Comparison of ENCODE assay signal across 1 cellular context in the genomic region with DNA sequence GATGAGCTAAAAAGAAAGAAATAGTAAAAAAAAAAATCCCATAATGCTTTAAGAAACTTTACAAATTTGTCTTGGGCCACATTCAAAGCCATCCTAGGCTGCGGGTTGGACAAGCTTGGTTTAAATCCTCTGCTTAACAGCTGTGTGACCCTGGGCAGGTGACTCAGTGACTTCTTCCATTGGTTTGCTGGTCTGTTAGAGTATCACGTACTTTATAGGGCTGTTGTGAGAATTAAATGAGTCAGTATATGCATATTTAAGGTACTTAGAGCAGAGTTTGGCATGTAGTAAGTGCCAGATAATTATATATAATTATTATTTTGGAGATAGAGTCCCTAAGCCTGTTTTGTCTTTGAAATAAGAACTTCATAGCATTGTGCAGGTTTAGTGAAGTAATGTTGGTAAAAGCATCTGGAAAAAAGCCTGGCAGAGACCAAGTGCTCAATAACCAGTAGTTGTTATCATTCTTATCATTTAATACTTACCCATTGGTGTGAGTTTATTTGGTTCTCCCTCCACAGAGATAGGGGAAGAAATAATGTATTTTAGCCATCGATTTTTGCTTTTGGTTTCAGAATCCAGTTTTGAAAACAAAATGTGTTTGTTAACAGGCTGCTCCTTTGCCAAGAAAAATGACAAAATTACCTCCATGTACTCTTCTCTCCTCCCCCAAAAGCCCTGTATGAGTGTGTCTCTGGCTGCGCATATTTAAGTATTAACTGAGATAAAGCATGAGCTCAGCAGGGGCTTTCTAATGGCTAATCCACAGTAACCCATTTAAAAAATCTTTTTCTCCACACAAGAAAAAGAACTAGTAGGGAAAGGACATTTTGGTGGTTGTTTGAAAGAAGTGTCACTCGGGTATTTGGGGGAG.
TF ChIP-seq lines count a peak whose summit lies in the region.

No MANE protein-coding gene starts in this region.

TF ChIP-seq in GM12878, 131 proteins besides CTCF, POLR2A, EP300 and RAD21 (continued from another document):
- TF ChIP-seq, protein P1, sequence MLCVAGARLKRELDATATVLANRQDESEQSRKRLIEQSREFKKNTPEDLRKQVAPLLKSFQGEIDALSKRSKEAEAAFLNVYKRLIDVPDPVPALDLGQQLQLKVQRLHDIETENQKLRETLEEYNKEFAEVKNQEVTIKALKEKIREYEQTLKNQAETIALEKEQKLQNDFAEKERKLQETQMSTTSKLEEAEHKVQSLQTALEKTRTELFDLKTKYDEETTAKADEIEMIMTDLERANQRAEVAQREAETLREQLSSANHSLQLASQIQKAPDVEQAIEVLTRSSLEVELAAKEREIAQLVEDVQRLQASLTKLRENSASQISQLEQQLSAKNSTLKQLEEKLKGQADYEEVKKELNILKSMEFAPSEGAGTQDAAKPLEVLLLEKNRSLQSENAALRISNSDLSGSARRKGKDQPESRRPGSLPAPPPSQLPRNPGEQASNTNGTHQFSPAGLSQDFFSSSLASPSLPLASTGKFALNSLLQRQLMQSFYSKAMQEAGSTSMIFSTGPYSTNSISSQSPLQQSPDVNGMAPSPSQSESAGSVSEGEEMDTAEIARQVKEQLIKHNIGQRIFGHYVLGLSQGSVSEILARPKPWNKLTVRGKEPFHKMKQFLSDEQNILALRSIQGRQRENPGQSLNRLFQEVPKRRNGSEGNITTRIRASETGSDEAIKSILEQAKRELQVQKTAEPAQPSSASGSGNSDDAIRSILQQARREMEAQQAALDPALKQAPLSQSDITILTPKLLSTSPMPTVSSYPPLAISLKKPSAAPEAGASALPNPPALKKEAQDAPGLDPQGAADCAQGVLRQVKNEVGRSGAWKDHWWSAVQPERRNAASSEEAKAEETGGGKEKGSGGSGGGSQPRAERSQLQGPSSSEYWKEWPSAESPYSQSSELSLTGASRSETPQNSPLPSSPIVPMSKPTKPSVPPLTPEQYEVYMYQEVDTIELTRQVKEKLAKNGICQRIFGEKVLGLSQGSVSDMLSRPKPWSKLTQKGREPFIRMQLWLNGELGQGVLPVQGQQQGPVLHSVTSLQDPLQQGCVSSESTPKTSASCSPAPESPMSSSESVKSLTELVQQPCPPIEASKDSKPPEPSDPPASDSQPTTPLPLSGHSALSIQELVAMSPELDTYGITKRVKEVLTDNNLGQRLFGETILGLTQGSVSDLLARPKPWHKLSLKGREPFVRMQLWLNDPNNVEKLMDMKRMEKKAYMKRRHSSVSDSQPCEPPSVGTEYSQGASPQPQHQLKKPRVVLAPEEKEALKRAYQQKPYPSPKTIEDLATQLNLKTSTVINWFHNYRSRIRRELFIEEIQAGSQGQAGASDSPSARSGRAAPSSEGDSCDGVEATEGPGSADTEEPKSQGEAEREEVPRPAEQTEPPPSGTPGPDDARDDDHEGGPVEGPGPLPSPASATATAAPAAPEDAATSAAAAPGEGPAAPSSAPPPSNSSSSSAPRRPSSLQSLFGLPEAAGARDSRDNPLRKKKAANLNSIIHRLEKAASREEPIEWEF (IDR thresholded peaks at IDR 0.05; ENCODE audit: insufficient replicate concordance, low read depth, low read length), result no peak
- no peak for TF ChIP-seq BMI1 (IDR thresholded peaks at IDR 0.05; ENCODE audit: borderline replicate concordance)
- no peak for TF ChIP-seq IKZF2 (IDR thresholded peaks at IDR 0.05)
- no peak for TF ChIP-seq TCF7 (IDR thresholded peaks at IDR 0.05; ENCODE audit: borderline replicate concordance)
- TF ChIP-seq TCF3 (IDR thresholded peaks at IDR 0.05; ENCODE audit: borderline replicate concordance, insufficient read depth, low read depth, low read length), result no peak
